ENCODE assay signal across 26 cellular contexts in the genomic region with DNA sequence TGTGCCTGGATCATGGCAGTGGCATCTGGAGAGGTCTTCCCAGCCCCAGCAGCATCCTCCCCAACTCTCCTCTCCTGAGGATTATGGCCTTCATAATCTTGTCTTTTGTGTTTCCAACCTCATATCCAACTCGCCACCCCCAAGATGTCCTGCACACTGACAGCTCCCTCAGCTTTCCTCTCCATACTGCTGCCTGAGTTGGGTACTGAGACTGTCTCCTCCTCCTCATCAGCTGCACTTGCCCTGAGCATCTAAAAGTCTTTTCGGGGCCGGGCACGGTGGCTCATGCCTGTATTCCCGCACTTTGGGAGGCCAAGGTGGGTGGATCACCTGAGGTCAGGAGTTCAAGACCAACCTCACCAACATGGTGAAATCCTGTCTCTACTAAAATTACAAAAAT. TPM values are rescaled to one million over a fixed set of nuclear protein-coding genes. Genes with fewer than 3 reads are reported as not detected.
DNase-seq lines count a peak whose midpoint lies in the region; ATAC-seq and TF ChIP-seq lines count a peak whose summit lies in the region.
"Had no signal": no experiment of that assay in that cellular context is flagged by ENCODE, and none has a peak within 500 bp of the region (broad histone marks: within the 10 kb centered on the region; RNA-seq: fewer than 3 reads in every experiment).

No MANE protein-coding gene starts in this region.

- H3K36me3 ChIP-seq in testis (ENCODE audit: low read depth, missing control alignments) (no peaks in the 10 kb centered on the region), heart left ventricle (no peaks in the 10 kb centered on the region)
- H3K36me3 ChIP-seq: transverse colon had no signal

- no peaks in the 10 kb centered on the region for H3K36me3 Mint-ChIP-seq in activated CD4-positive, alpha-beta memory T cell treated with anti-CD3 and anti-CD28 coated beads for 36 hours
- no peaks in the 10 kb centered on the region for H3K36me3 Mint-ChIP-seq in activated naive CD4-positive, alpha-beta T cell treated with anti-CD3 and anti-CD28 coated beads for 36 hours (ENCODE audit: low read depth)
- H3K36me3 Mint-ChIP-seq in activated naive CD8-positive, alpha-beta T cell treated with anti-CD3 and anti-CD28 coated beads, Interleukin-2, amount 50 U/mL, for 24 hours (ENCODE audit: low read depth), result no peaks in the 10 kb centered on the region
- H3K36me3 Mint-ChIP-seq: IgD-negative memory B cell had no signal

- POLR2A ChIA-PET in activated CD4-positive, alpha-beta memory T cell treated with anti-CD3 and anti-CD28 coated beads for 36 hours (lab: Charles Lee), result no interaction called here

- no peaks in the 10 kb centered on the region for H3K9me3 Mint-ChIP-seq in activated CD4-positive, alpha-beta memory T cell treated with anti-CD3 and anti-CD28 coated beads for 36 hours
- H3K9me3 Mint-ChIP-seq in activated naive CD4-positive, alpha-beta T cell treated with anti-CD3 and anti-CD28 coated beads for 36 hours, result no peaks in the 10 kb centered on the region
- no peaks in the 10 kb centered on the region for H3K9me3 Mint-ChIP-seq in activated naive CD8-positive, alpha-beta T cell treated with anti-CD3 and anti-CD28 coated beads, Interleukin-2, amount 50 U/mL, for 24 hours
- H3K9me3 Mint-ChIP-seq: nephron; stimulated activated naive CD8-positive, alpha-beta T cell treated with anti-CD3 and anti-CD28 coated beads, Interleukin-15, Interleukin-2, amounts not matched to agents 100 ng/mL and 50 ng/mL, for 24 hours had no signal

- ATAC-seq in left lobe of liver (no peak), heart left ventricle (no peak)
- no peak for ATAC-seq in activated naive CD8-positive, alpha-beta T cell treated with anti-CD3 and anti-CD28 coated beads, Interleukin-2, amount 50 U/mL, for 24 hours
- ATAC-seq: body of pancreas, HCT116, Panc1 had no signal

- TF ChIP-seq CTCF in testis (IDR thresholded peaks at IDR 0.05) (no peak), heart left ventricle (IDR thresholded peaks at IDR 0.05) (no peak)

- TF ChIP-seq POLR2A in testis (IDR thresholded peaks at IDR 0.05) (no peak), heart left ventricle (IDR thresholded peaks at IDR 0.05) (no peak)

- no peaks in the 10 kb centered on the region for H3K27me3 ChIP-seq in testis
- H3K27me3 ChIP-seq in heart left ventricle, result peaks cover 0 to 7% (median 0%) of the 10 kb centered on the region in 9 donors
- H3K27me3 ChIP-seq: body of pancreas, dorsolateral prefrontal cortex, hepatocyte had no signal

- H3K9me3 ChIP-seq in testis (no peaks in the 10 kb centered on the region), heart left ventricle (no peaks in the 10 kb centered on the region)
- H3K9me3 ChIP-seq: body of pancreas, transverse colon had no signal

- H3K4me1 ChIP-seq in testis (no peaks in the 10 kb centered on the region), heart left ventricle (peaks cover 0 to 32% (median 0%) of the 10 kb centered on the region in 12 donors)
- H3K4me1 ChIP-seq: body of pancreas, transverse colon had no signal

- no peak overlapping the region for H3K27ac Mint-ChIP-seq in activated CD4-positive, alpha-beta memory T cell treated with anti-CD3 and anti-CD28 coated beads for 36 hours
- H3K27ac Mint-ChIP-seq in activated naive CD4-positive, alpha-beta T cell treated with anti-CD3 and anti-CD28 coated beads for 36 hours, result no peak overlapping the region
- H3K27ac Mint-ChIP-seq in activated naive CD8-positive, alpha-beta T cell treated with anti-CD3 and anti-CD28 coated beads, Interleukin-2, amount 50 U/mL, for 24 hours, result no peak overlapping the region
- H3K27ac Mint-ChIP-seq: activated CD4-positive, alpha-beta T cell treated with anti-CD3 and anti-CD28 coated beads for 36 hours; nephron; stimulated activated naive CD8-positive, alpha-beta T cell treated with anti-CD3 and anti-CD28 coated beads, Interleukin-15, Interleukin-2, amounts not matched to agents 100 ng/mL and 50 ng/mL, for 24 hours had no signal

- peaks cover 2% of the 10 kb centered on the region for H3K4me1 Mint-ChIP-seq in activated CD4-positive, alpha-beta memory T cell treated with anti-CD3 and anti-CD28 coated beads for 36 hours (ENCODE audit: low read depth)
- H3K4me1 Mint-ChIP-seq in activated naive CD4-positive, alpha-beta T cell treated with anti-CD3 and anti-CD28 coated beads for 36 hours (ENCODE audit: low read depth), result peaks cover 2% of the 10 kb centered on the region
- H3K4me1 Mint-ChIP-seq in activated naive CD8-positive, alpha-beta T cell treated with anti-CD3 and anti-CD28 coated beads, Interleukin-2, amount 50 U/mL, for 24 hours, result peaks cover 17% of the 10 kb centered on the region
- H3K4me1 Mint-ChIP-seq: nephron had no signal

- WGBS in testis, 2 donors, result 83 to 91% methylated on average over 5 of the region's 5 CpGs
- WGBS in heart left ventricle, 4 donors, result 76 to 80% (median 79%) methylated on average over 5 of the region's 5 CpGs

- H3K4me3 Mint-ChIP-seq in activated CD4-positive, alpha-beta memory T cell treated with anti-CD3 and anti-CD28 coated beads for 36 hours, result no peak overlapping the region
- H3K4me3 Mint-ChIP-seq in activated naive CD4-positive, alpha-beta T cell treated with anti-CD3 and anti-CD28 coated beads for 36 hours, result no peak overlapping the region
- H3K4me3 Mint-ChIP-seq in activated naive CD8-positive, alpha-beta T cell treated with anti-CD3 and anti-CD28 coated beads, Interleukin-2, amount 50 U/mL, for 24 hours, result no peak overlapping the region
- H3K4me3 Mint-ChIP-seq: activated CD4-positive, alpha-beta T cell treated with anti-CD3 and anti-CD28 coated beads for 36 hours; nephron; stimulated activated naive CD8-positive, alpha-beta T cell treated with anti-CD3 and anti-CD28 coated beads, Interleukin-15, Interleukin-2, amounts not matched to agents 100 ng/mL and 50 ng/mL, for 24 hours had no signal

- no peak overlapping the region for H3K4me3 ChIP-seq in testis
- no peak overlapping the region for H3K4me3 ChIP-seq in heart left ventricle
- H3K4me3 ChIP-seq: body of pancreas, dorsolateral prefrontal cortex, hepatocyte, transverse colon had no signal

- peaks cover 25% of the 10 kb centered on the region for H3K27me3 Mint-ChIP-seq in activated CD4-positive, alpha-beta memory T cell treated with anti-CD3 and anti-CD28 coated beads for 36 hours
- H3K27me3 Mint-ChIP-seq in activated naive CD4-positive, alpha-beta T cell treated with anti-CD3 and anti-CD28 coated beads for 36 hours (ENCODE audit: low read depth), result peaks cover 24% of the 10 kb centered on the region
- peaks cover 29% of the 10 kb centered on the region for H3K27me3 Mint-ChIP-seq in activated naive CD8-positive, alpha-beta T cell treated with anti-CD3 and anti-CD28 coated beads, Interleukin-2, amount 50 U/mL, for 24 hours

- H3K27ac ChIP-seq in testis, result no peak overlapping the region
- peak overlapping the region in 1 of 12 donors; percentile 71 for H3K27ac ChIP-seq in heart left ventricle
- H3K27ac ChIP-seq: body of pancreas, hepatocyte, transverse colon had no signal

- intact Hi-C loops in activated CD4-positive, alpha-beta memory T cell treated with anti-CD3 and anti-CD28 coated beads for 36 hours (cut with micrococcal nuclease), result no loop called here
- intact Hi-C loops in testis (cut with DNase I; ENCODE audit: low total_unique reads) (no loop called here), heart left ventricle (cut with DNase I) (no loop called here)
- intact Hi-C loops in activated naive CD4-positive, alpha-beta T cell treated with anti-CD3 and anti-CD28 coated beads for 36 hours (cut with micrococcal nuclease), result no loop called here

- DNase-seq in activated CD8-positive, alpha-beta memory T cell treated with anti-CD3 and anti-CD28 coated beads for 24 hours, result peak; percentile 33
- DNase-seq in activated CD8-positive, alpha-beta memory T cell treated with anti-CD3 and anti-CD28 coated beads, Interleukin-2, amount 50 U/mL, for 4 hours, result no peak
- peak; percentile 6 for DNase-seq in activated CD4-positive, alpha-beta memory T cell treated with anti-CD3 and anti-CD28 coated beads for 36 hours
- DNase-seq in left lobe of liver (ENCODE audit: low spot score), result peak; percentile 29
- DNase-seq in testis, result peak; percentile 7
- DNase-seq in activated naive CD4-positive, alpha-beta T cell treated with anti-CD3 and anti-CD28 coated beads for 36 hours, result no peak
- no peak for DNase-seq in activated naive CD8-positive, alpha-beta T cell treated with anti-CD3 and anti-CD28 coated beads, Interleukin-2, amount 50 U/mL, for 24 hours
- DNase-seq in heart left ventricle, result no peak
- DNase-seq: 8988T; activated CD4-positive, alpha-beta T cell treated with anti-CD3 and anti-CD28 coated beads for 36 hours; activated naive CD4-positive, alpha-beta T cell; NCI-H146; transverse colon had no signal

- CTCF ChIA-PET in activated CD4-positive, alpha-beta memory T cell treated with anti-CD3 and anti-CD28 coated beads for 36 hours (lab: Charles Lee), result interaction anchor here (0.9 to 2.4 kb wide), 3 partner anchors 13 to 161 kb away, joined by 3 to 13 read pairs (median 7); partner anchors contain the start of gene GPR142
- CTCF ChIA-PET in activated naive CD4-positive, alpha-beta T cell treated with anti-CD3 and anti-CD28 coated beads for 36 hours (lab: Charles Lee), result interaction anchor here (1.9 to 2.9 kb wide), 2 partner anchors 151 to 161 kb away, joined by 6 to 10 read pairs; partner anchors contain the start of gene GPR142

RNA-seq across cellular contexts. Expression of gene CD300LB, which starts 2.0 kb away (rescaled TPM):
- total RNA-seq in activated CD4-positive, alpha-beta memory T cell treated with anti-CD3 and anti-CD28 coated beads for 36 hours, result not detected
- total RNA-seq in left lobe of liver (0.08 TPM), testis (under 1 TPM; 0.71 to 0.99 TPM), heart left ventricle (1 to 10 TPM in 1 of 9 donors, under 1 TPM in 5, not detected in 3; 0.14 to 2.3 (median 0.21) TPM)
- polyA plus RNA-seq in testis (ENCODE audit: insufficient read depth, low read depth, low replicate concordance) (0.30 TPM), heart left ventricle (under 1 TPM in 1 of 2 donors, not detected in 1; 0.40 TPM)
- total RNA-seq in activated naive CD4-positive, alpha-beta T cell treated with anti-CD3 and anti-CD28 coated beads for 36 hours, result not detected
- total RNA-seq: activated CD4-positive, alpha-beta T cell treated with anti-CD3 and anti-CD28 coated beads for 36 hours; body of pancreas; frontal cortex; G401; hepatocyte; osteoblast; skeletal muscle tissue; T-helper 2 cell treated with Interferon-gamma antibody and Interleukin-4, amounts not matched to agents 100 ng/mL and 5 ng/mL, for 36 hours had no signal
- polyA plus RNA-seq: hepatocyte, IgD-negative memory B cell had no signal

RNA-seq across cellular contexts. Expression of gene CD300C, which starts 16.7 kb away (rescaled TPM):
- under 1 TPM in 1 of 2 experiments, not detected in 1; 0.14 TPM for total RNA-seq in activated CD4-positive, alpha-beta memory T cell treated with anti-CD3 and anti-CD28 coated beads for 36 hours
- total RNA-seq in left lobe of liver (0.50 TPM), testis (under 1 TPM; 0.39 to 0.81 TPM), heart left ventricle (1 to 10 TPM in 2 of 9 donors, under 1 TPM in 4, not detected in 3; 0.31 to 5.0 (median 0.61) TPM)
- polyA plus RNA-seq in testis (ENCODE audit: insufficient read depth, low read depth, low replicate concordance) (0.34 TPM), heart left ventricle (under 1 TPM; 0.11 to 0.94 TPM)
- total RNA-seq in activated naive CD4-positive, alpha-beta T cell treated with anti-CD3 and anti-CD28 coated beads for 36 hours, result not detected
- total RNA-seq: activated CD4-positive, alpha-beta T cell treated with anti-CD3 and anti-CD28 coated beads for 36 hours; frontal cortex; G401; osteoblast had no signal

RNA-seq across cellular contexts. Expression of gene CD300H, which starts 38.1 kb away (rescaled TPM):
- total RNA-seq in activated CD4-positive, alpha-beta memory T cell treated with anti-CD3 and anti-CD28 coated beads for 36 hours, result not detected
- total RNA-seq in left lobe of liver (not detected), testis (not detected), heart left ventricle (1 to 10 TPM in 1 of 9 donors, under 1 TPM in 2, not detected in 6; 0.60 to 1.5 (median 0.77) TPM)
- polyA plus RNA-seq in testis (ENCODE audit: insufficient read depth, low read depth, low replicate concordance) (not detected), heart left ventricle (under 1 TPM in 1 of 2 donors, not detected in 1; 0.30 TPM)
- not detected for total RNA-seq in activated naive CD4-positive, alpha-beta T cell treated with anti-CD3 and anti-CD28 coated beads for 36 hours
- total RNA-seq: activated CD4-positive, alpha-beta T cell treated with anti-CD3 and anti-CD28 coated beads for 36 hours; body of pancreas; dorsolateral prefrontal cortex; frontal cortex; G401; osteoblast; skeletal muscle tissue; T-helper 2 cell treated with Interferon-gamma antibody and Interleukin-4, amounts not matched to agents 100 ng/mL and 5 ng/mL, for 36 hours; transverse colon had no signal
- polyA plus RNA-seq: hepatocyte had no signal

Comparison
In these comparisons a context has a peak if more than half of its experiments do, and no peak if none do; other contexts are left out.
1. DNase-seq: peak in activated CD8-positive, alpha-beta memory T cell treated with anti-CD3 and anti-CD28 coated beads for 24 hours (single experiment), activated CD4-positive, alpha-beta memory T cell treated with anti-CD3 and anti-CD28 coated beads for 36 hours (single experiment), left lobe of liver (single experiment) and testis (single experiment); none in activated CD8-positive, alpha-beta memory T cell treated with anti-CD3 and anti-CD28 coated beads, Interleukin-2, amount 50 U/mL, for 4 hours (single experiment), activated naive CD4-positive, alpha-beta T cell treated with anti-CD3 and anti-CD28 coated beads for 36 hours (single experiment), activated naive CD8-positive, alpha-beta T cell treated with anti-CD3 and anti-CD28 coated beads, Interleukin-2, amount 50 U/mL, for 24 hours (single experiment) and heart left ventricle (0 of 5).